26 cellular contexts compared by ENCODE assay signal in genomic region chr2:110796724-110797301, GRCh38.
DNase-seq lines count a peak whose midpoint lies in the region; TF ChIP-seq lines count a peak whose summit lies in the region.
"Had no signal": no experiment of that assay in that cellular context is flagged by ENCODE, and none has a peak within 500 bp of the region (broad histone marks: within the 10 kb centered on the region; RNA-seq: fewer than 3 reads in every experiment).

No MANE protein-coding gene starts in this region.

- WGBS in thyroid gland, 2 donors, result 22 to 24% methylated on average over 7 of the region's 7 CpGs

- no peak overlapping the region for H3K27ac ChIP-seq in HEK293 (ENCODE audit: extremely low read depth, low read depth, low read length)
- H3K27ac ChIP-seq in thyroid gland, result no peak overlapping the region
- H3K27ac ChIP-seq: BLaER1, KMS-11, SJSA1 had no signal

- peak overlapping the region in 2 of 3 experiments; percentile 50 to 51 for H3K4me3 Mint-ChIP-seq in nephron
- H3K4me3 Mint-ChIP-seq: CD4-positive, alpha-beta memory T cell; GM23338; IgD-negative memory B cell had no signal

- POLR2A ChIA-PET in HEK293 (lab: Yijun Ruan, JAX), result no interaction called here

- no peak overlapping the region for H3K4me3 ChIP-seq in HEK293 (ENCODE audit: low read depth, low read length)
- H3K4me3 ChIP-seq in thyroid gland (replicated peaks in 1 of 3), result no peak overlapping the region
- H3K4me3 ChIP-seq in MG63, result no peak overlapping the region
- H3K4me3 ChIP-seq: BLaER1, GM23338, HAP-1, SJSA1 had no signal

- TF ChIP-seq POLR2A in thyroid gland (IDR thresholded peaks at IDR 0.05), result no peak

- H3K27me3 ChIP-seq in thyroid gland, result no peaks in the 10 kb centered on the region
- H3K27me3 ChIP-seq in MG63, result peaks cover 27% of the 10 kb centered on the region

- H3K4me1 ChIP-seq in HEK293 (ENCODE audit: control insufficient read depth, insufficient read depth, low read length), result peaks cover 15% of the 10 kb centered on the region
- peaks cover 10% of the 10 kb centered on the region in 2 donors for H3K4me1 ChIP-seq in thyroid gland
- H3K4me1 ChIP-seq: BLaER1, HAP-1, SJSA1 had no signal

- CTCF ChIA-PET in HEK293 (lab: Yijun Ruan, JAX), result interaction anchor here (5.7 kb wide), 1 partner anchor 15 kb away, joined by 27 read pairs; no protein-coding TSS in a partner anchor

- TF ChIP-seq CTCF in HEK293 (tag by site-specific recombination; IDR thresholded peaks at IDR 0.05) (no peak), nephron (IDR thresholded peaks at IDR 0.05; ENCODE audit: unreplicated experiment in 3 of 3) (no peak), thyroid gland (IDR thresholded peaks at IDR 0.05) (no peak)

- H3K27me3 Mint-ChIP-seq in nephron (ENCODE audit: low read depth), result peaks cover 33% of the 10 kb centered on the region

- H3K9me3 ChIP-seq in HEK293 (ENCODE audit: control insufficient read depth, insufficient read depth, low read depth, low read length) (no peaks in the 10 kb centered on the region), thyroid gland (no peaks in the 10 kb centered on the region), MG63 (no peaks in the 10 kb centered on the region)
- H3K9me3 ChIP-seq: HAP-1, SJSA1 had no signal

- H3K9me3 Mint-ChIP-seq in nephron, result no peaks in the 10 kb centered on the region

- H3K4me1 Mint-ChIP-seq in nephron, result peaks cover 28% of the 10 kb centered on the region
- H3K4me1 Mint-ChIP-seq: CD4-positive, alpha-beta memory T cell had no signal

- no peaks in the 10 kb centered on the region for H3K36me3 Mint-ChIP-seq in nephron (ENCODE audit: low read depth)
- H3K36me3 Mint-ChIP-seq: CD4-positive, alpha-beta memory T cell; IgD-negative memory B cell had no signal

- intact Hi-C loops in thyroid gland (cut with DNase I), result no loop called here

- DNase-seq in cerebellum (ENCODE audit: low spot score) (peak; percentile 20), thyroid gland (peak; percentile 13 to 15), NCI-H1436 treated with DMSO at 0.1 percent for 48 hours (lab: John Stamatoyannopoulos, UW) (no peak), NCI-H146 (lab: John Stamatoyannopoulos, UW) (no peak), MG63 (no peak), Kasumi-1 (lab: John Stamatoyannopoulos, UW) (no peak)
- DNase-seq: CD4-positive, alpha-beta memory T cell; COR-L47; DMS53; MV-4-11; NCI-H1105; NCI-H1694; NCI-H2029 treated with DMSO at 0.1 percent for 48 hours; NCI-H2227 treated with DMSO at 0.1 percent for 48 hours; NCI-H510A; NCI-H69; Right ventricle myocardium superior; RPMI8226 had no signal

- H3K36me3 ChIP-seq in HEK293 (ENCODE audit: control insufficient read depth in 2 of 2, insufficient read depth in 1 of 2, low read length in 2 of 2) (no peaks in the 10 kb centered on the region), thyroid gland (no peaks in the 10 kb centered on the region), MG63 (no peaks in the 10 kb centered on the region)
- H3K36me3 ChIP-seq: BLaER1, HAP-1, SJSA1 had no signal

- peak overlapping the region; percentile 85 to 93 (median 93) for H3K27ac Mint-ChIP-seq in nephron
- H3K27ac Mint-ChIP-seq: CD4-positive, alpha-beta memory T cell; IgD-negative memory B cell had no signal

TF ChIP-seq in HEK293, 187 proteins besides CTCF, POLR2A, EP300 and RAD21:
- TF ChIP-seq ZNF518A (tag by site-specific recombination; conservative IDR thresholded peaks at IDR 0.05; ENCODE audit: low read depth) (no peak), ZNF843 (tag by site-specific recombination; IDR thresholded peaks at IDR 0.05) (peak; percentile 34; the same call in 1 of the 2 replicates), FEZF1 (tag by site-specific recombination; IDR thresholded peaks at IDR 0.05) (peak; percentile 55), ZNF561 (tag by site-specific recombination; IDR thresholded peaks at IDR 0.05; ENCODE audit: borderline replicate concordance) (no peak), GFI1B (tag by site-specific recombination; IDR thresholded peaks at IDR 0.05) (no peak), INSM2 (tag by site-specific recombination; IDR thresholded peaks at IDR 0.05) (no peak)

Comparison
In these comparisons a context has a peak if more than half of its experiments do, and no peak if none do; other contexts are left out.
1. DNase-seq: peak in cerebellum (single experiment) and thyroid gland (2 of 2); none in NCI-H1436 treated with DMSO at 0.1 percent for 48 hours (single experiment), NCI-H146 (single experiment), MG63 (single experiment) and Kasumi-1 (0 of 2).